17 cellular contexts compared by ENCODE assay signal in genomic region chr6:30855429-30856069, GRCh38.
"Had no signal": no experiment of that assay in that cellular context is flagged by ENCODE, and none has a peak within 500 bp of the region (broad histone marks: within the 10 kb centered on the region; RNA-seq: fewer than 3 reads in every experiment).

No MANE protein-coding gene starts in this region.

- H3K36me3 ChIP-seq: esophagus muscularis mucosa, right atrium auricular region, suprapubic skin had no signal

- H3K4me3 ChIP-seq: coronary artery, esophagus muscularis mucosa, psoas muscle, right atrium auricular region, suprapubic skin had no signal

- H3K27me3 ChIP-seq: esophagus muscularis mucosa, right atrium auricular region had no signal

- DNase-seq: activated CD4-positive, alpha-beta memory T cell treated with anti-CD3 and anti-CD28 coated beads, Interleukin-2, amount 10 ng/mL, durations not matched to agents 7 days and 5 days; activated CD4-positive, alpha-beta T cell treated with anti-CD3 and anti-CD28 coated beads for 48 hours; activated effector memory CD4-positive, alpha-beta T cell treated with Interleukin-2 at 50 U/mL for 16 hours; activated naive CD4-positive, alpha-beta T cell treated with anti-CD3 and anti-CD28 coated beads, Interleukin-2, amount 10 ng/mL, durations not matched to agents 7 days and 5 days; activated T-cell treated with anti-CD3 and anti-CD28 coated beads, Interleukin-2, amount 50 U/mL, for 72 hours; amygdala; cerebellar nuclear complex; hypothalamus; mesenchymal stem cell; naive B cell; psoas muscle; stimulated activated CD4-positive, alpha-beta T cell treated with anti-CD3 and anti-CD28 coated beads, Interleukin-1b, Interleukin-23, amount 100 ng/mL, for 48 hours; stimulated activated naive CD8-positive, alpha-beta T cell treated with anti-CD3 and anti-CD28 coated beads, Interleukin-15, amount 100 ng/mL, for 72 hours had no signal

- H3K27ac ChIP-seq: coronary artery, esophagus muscularis mucosa, psoas muscle, right atrium auricular region, suprapubic skin had no signal

- H3K4me1 ChIP-seq: esophagus muscularis mucosa, right atrium auricular region, suprapubic skin had no signal

- H3K9me3 ChIP-seq: esophagus muscularis mucosa, psoas muscle, right atrium auricular region, suprapubic skin had no signal
